9 cellular contexts compared by ENCODE assay signal in the genomic region with DNA sequence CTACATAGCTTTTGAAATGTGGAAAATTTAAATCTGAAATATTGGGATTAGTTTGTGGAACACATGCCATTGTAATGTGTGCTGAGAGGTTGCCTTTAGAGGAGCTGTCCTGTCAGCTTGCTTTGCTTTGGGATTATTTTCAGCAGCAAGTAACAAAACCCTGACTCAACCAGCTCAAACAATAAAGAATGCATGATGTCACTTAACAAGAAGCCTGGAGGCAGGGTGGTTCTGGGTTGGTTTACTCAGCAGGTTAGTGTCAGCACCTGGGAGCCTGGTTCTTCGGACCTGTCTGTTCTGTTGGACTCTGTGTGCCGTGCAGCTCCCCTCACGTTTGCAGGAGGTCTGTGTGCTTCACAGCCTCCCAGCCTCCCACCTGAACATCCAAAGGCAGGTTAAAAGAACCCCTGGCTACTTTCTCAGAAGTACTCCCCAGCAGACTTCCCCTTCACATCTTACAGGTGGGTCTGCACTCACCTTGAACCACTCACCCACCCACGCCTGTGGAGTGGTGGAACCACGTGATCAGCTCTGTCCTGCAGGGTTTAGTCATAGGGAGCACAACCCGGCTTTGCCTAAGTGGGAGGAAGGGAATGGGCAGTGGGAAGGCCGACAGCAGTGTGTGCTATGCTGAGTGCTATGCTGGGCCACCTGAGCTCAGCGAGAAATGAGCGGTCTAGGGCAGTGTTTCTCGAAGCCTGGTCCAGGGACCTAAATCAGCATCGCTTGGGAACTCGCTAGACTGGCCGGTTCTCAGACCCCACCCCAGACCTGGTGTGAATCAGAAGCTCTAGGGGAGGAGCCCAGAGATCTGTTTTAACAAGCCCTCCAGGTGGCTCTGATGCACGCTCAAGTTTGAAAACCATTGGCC. TPM values are rescaled to one million over a fixed set of nuclear protein-coding genes. Genes with fewer than 3 reads are reported as not detected.
A peak's percentile ranks its signal among the peaks of the same experiment; 100 is the strongest.
DNase-seq lines count a peak whose midpoint lies in the region; ATAC-seq and TF ChIP-seq lines count a peak whose summit lies in the region.
"Had no signal": no experiment of that assay in that cellular context is flagged by ENCODE, and none has a peak within 500 bp of the region (broad histone marks: within the 10 kb centered on the region; RNA-seq: fewer than 3 reads in every experiment).

No MANE protein-coding gene starts in this region.

- H3K9ac ChIP-seq in SK-N-SH (0 out of 2 replicates have a peak overlapping the region, but pooled peaks have one; percentile 4), rectal smooth muscle tissue (ENCODE audit: low read length) (no peak overlapping the region)

- H3K36me3 ChIP-seq in SK-N-SH (replicated peaks in 1 of 2; ENCODE audit: control insufficient read depth in 1 of 2, insufficient read depth in 2 of 2, low read length in 1 of 2) (no peaks in the 10 kb centered on the region), rectal smooth muscle tissue (ENCODE audit: control insufficient read depth, insufficient read depth, low read length) (no peaks in the 10 kb centered on the region)
- H3K36me3 ChIP-seq: cardiac muscle cell had no signal

- no peak for TF ChIP-seq CTCF in SK-N-SH (IDR thresholded peaks at IDR 0.05)

- ATAC-seq in activated CD4-positive, alpha-beta T cell treated with anti-CD3 and anti-CD28 coated beads for 36 hours, result peak; percentile 37
- ATAC-seq in esophagus mucosa (peak; percentile 93), HG03039 (IDR thresholded peaks at IDR 0.05; ENCODE audit: unreplicated experiment) (no peak), HG03045 (IDR thresholded peaks at IDR 0.05; ENCODE audit: unreplicated experiment) (no peak), GM21390 (IDR thresholded peaks at IDR 0.05; ENCODE audit: unreplicated experiment) (no peak)

- 77% methylated on average over 6 of the region's 14 CpGs for WGBS in SK-N-SH (ENCODE audit: low lambda C conversion rate)

- H3K4me3 ChIP-seq in SK-N-SH (ENCODE audit: low read depth in 2 of 2, low read length in 1 of 2), result no peak overlapping the region
- no peak overlapping the region for H3K4me3 ChIP-seq in rectal smooth muscle tissue (ENCODE audit: low read length)
- H3K4me3 ChIP-seq: cardiac muscle cell had no signal

- H3K79me2 ChIP-seq in SK-N-SH (ENCODE audit: insufficient read depth), result peaks cover 10% of the 10 kb centered on the region; the same call in 1 of the 2 replicates

- intact Hi-C loops in activated CD4-positive, alpha-beta T cell treated with anti-CD3 and anti-CD28 coated beads for 36 hours (cut with DNase I, micrococcal nuclease), result loop anchor here in 1 of 2 experiments (5.0 kb wide), 1 partner anchor 86 kb away; no protein-coding TSS in a partner anchor

- H3K27me3 ChIP-seq in SK-N-SH (ENCODE audit: insufficient read depth) (no peaks in the 10 kb centered on the region), rectal smooth muscle tissue (ENCODE audit: control insufficient read depth, insufficient read depth, low read length) (no peaks in the 10 kb centered on the region)
- H3K27me3 ChIP-seq: cardiac muscle cell had no signal

- H3K36me3 Mint-ChIP-seq in activated CD4-positive, alpha-beta T cell treated with anti-CD3 and anti-CD28 coated beads for 36 hours (ENCODE audit: low read depth), result peaks cover 21% of the 10 kb centered on the region

- H3K4me1 ChIP-seq in SK-N-SH (ENCODE audit: control insufficient read depth in 1 of 2, insufficient read depth in 2 of 2, low read depth in 1 of 2, low read length in 1 of 2) (peaks cover 0 to 47% of the 10 kb centered on the region in 2 experiments; a peak in 3 of 4 replicates), rectal smooth muscle tissue (ENCODE audit: control insufficient read depth, insufficient read depth, low read length) (peaks cover 28% of the 10 kb centered on the region)

- H3K4me1 Mint-ChIP-seq in activated CD4-positive, alpha-beta T cell treated with anti-CD3 and anti-CD28 coated beads for 36 hours, result peaks cover 78% of the 10 kb centered on the region

- H3K9me2 ChIP-seq in SK-N-SH, result no peaks in the 10 kb centered on the region

- H3K27ac Mint-ChIP-seq in activated CD4-positive, alpha-beta T cell treated with anti-CD3 and anti-CD28 coated beads for 36 hours, result peak overlapping the region; percentile 92

- CTCF ChIA-PET in activated CD4-positive, alpha-beta T cell treated with anti-CD3 and anti-CD28 coated beads for 36 hours (lab: Charles Lee), result interaction anchor here (0.5 to 1.9 kb wide), 15 partner anchors 8 to 727 kb away, joined by 3 to 6 read pairs (median 4); no protein-coding TSS in a partner anchor
- CTCF ChIA-PET in SK-N-SH (lab: Yijun Ruan, JAX), result interaction anchor here (0.6 to 1.6 kb wide), 4 partner anchors 10 to 262 kb away, joined by 3 to 4 read pairs (median 4); no protein-coding TSS in a partner anchor

- POLR2A ChIA-PET in activated CD4-positive, alpha-beta T cell treated with anti-CD3 and anti-CD28 coated beads for 36 hours (lab: Charles Lee), result interaction anchor here (0.5 to 1.2 kb wide), 8 partner anchors 9 to 44 kb away, joined by 3 to 15 read pairs (median 4); no protein-coding TSS in a partner anchor
- POLR2A ChIA-PET in SK-N-SH (lab: Yijun Ruan, JAX), result no interaction called here

- TF ChIP-seq EP300 in SK-N-SH (IDR thresholded peaks at IDR 0.05; ENCODE audit: borderline replicate concordance in 1 of 2, low read depth in 1 of 2, low read length in 1 of 2), result peak in 1 of 2 experiments; percentile 31; a peak in 1 of 4 replicates

- no peaks in the 10 kb centered on the region for H3K27me3 Mint-ChIP-seq in activated CD4-positive, alpha-beta T cell treated with anti-CD3 and anti-CD28 coated beads for 36 hours

- no peaks in the 10 kb centered on the region for H4K20me1 ChIP-seq in SK-N-SH (ENCODE audit: insufficient read depth)

- H3K27ac ChIP-seq in SK-N-SH (ENCODE audit: low read depth in 2 of 2, low read length in 1 of 2) (peak overlapping the region in 1 of 2 experiments; percentile 71; a peak in 2 of 4 replicates), rectal smooth muscle tissue (ENCODE audit: low read depth, low read length) (peak overlapping the region; percentile 61)
- H3K27ac ChIP-seq: cardiac muscle cell had no signal

- H3F3A ChIP-seq in SK-N-SH (replicated peaks; ENCODE audit: insufficient read depth), result peaks cover 11% of the 10 kb centered on the region

- H3K4me2 ChIP-seq in SK-N-SH, result peak overlapping the region; percentile 63

- no peak overlapping the region for H2AFZ ChIP-seq in SK-N-SH (ENCODE audit: low read depth)

- H3K9me3 ChIP-seq in SK-N-SH, result no peaks in the 10 kb centered on the region

- H3K4me3 Mint-ChIP-seq in activated CD4-positive, alpha-beta T cell treated with anti-CD3 and anti-CD28 coated beads for 36 hours, result peak overlapping the region; percentile 57

- DNase-seq in activated CD4-positive, alpha-beta T cell treated with anti-CD3 and anti-CD28 coated beads for 36 hours, result peak; percentile 65
- no peak for DNase-seq in activated CD4-positive, alpha-beta T cell treated with anti-CD3 and anti-CD28 coated beads, Interleukin-2, amount 50 U/mL, for 1 hour
- no peak for DNase-seq in SK-N-SH

- TF ChIP-seq RAD21 in SK-N-SH (IDR thresholded peaks at IDR 0.05; ENCODE audit: low read length), result no peak

- H3K9me3 Mint-ChIP-seq in activated CD4-positive, alpha-beta T cell treated with anti-CD3 and anti-CD28 coated beads for 36 hours (ENCODE audit: low read depth), result no peaks in the 10 kb centered on the region

TF ChIP-seq in SK-N-SH, 30 proteins besides CTCF, POLR2A, EP300 and RAD21 (continues in another document):
- TF ChIP-seq FOXM1 (IDR thresholded peaks at IDR 0.05; ENCODE audit: low read depth) (no peak), YY1 (IDR thresholded peaks at IDR 0.05; ENCODE audit: low read depth) (no peak), NFIC (IDR thresholded peaks at IDR 0.05; ENCODE audit: borderline replicate concordance) (no peak), FOXJ3 (CRISPR knock-in tag; IDR thresholded peaks at IDR 0.05) (no peak), POLR2AphosphoS5 (IDR thresholded peaks at IDR 0.05; ENCODE audit: low read depth, low read length) (no peak), TAF1 (IDR thresholded peaks at IDR 0.05; ENCODE audit: borderline replicate concordance, low read depth, low read length) (no peak), SMC3 (IDR thresholded peaks at IDR 0.05; ENCODE audit: low read depth, low read length) (no peak), TEAD4 (IDR thresholded peaks at IDR 0.05; ENCODE audit: borderline replicate concordance, insufficient read depth) (no peak), RCOR1 (IDR thresholded peaks at IDR 0.05; ENCODE audit: low read length) (no peak), JUND (IDR thresholded peaks at IDR 0.05) (peak; percentile 69), EZH2phosphoT487 (IDR thresholded peaks at IDR 0.05; ENCODE audit: borderline replicate concordance, low read depth) (no peak), MEF2A (IDR thresholded peaks at IDR 0.05; ENCODE audit: borderline replicate concordance, low read depth) (no peak), NRF1 (IDR thresholded peaks at IDR 0.05; ENCODE audit: low read depth, low read length) (no peak), CHD2 (IDR thresholded peaks at IDR 0.05; ENCODE audit: low read length, partially characterized antibody) (no peak)
- TF ChIP-seq, protein P1, sequence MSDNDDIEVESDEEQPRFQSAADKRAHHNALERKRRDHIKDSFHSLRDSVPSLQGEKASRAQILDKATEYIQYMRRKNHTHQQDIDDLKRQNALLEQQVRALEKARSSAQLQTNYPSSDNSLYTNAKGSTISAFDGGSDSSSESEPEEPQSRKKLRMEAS (IDR thresholded peaks at IDR 0.05; ENCODE audit: low read depth), result 0 out of 2 replicates have a peak, but pooled peaks have one; percentile 33
- TF ChIP-seq, protein P2, sequence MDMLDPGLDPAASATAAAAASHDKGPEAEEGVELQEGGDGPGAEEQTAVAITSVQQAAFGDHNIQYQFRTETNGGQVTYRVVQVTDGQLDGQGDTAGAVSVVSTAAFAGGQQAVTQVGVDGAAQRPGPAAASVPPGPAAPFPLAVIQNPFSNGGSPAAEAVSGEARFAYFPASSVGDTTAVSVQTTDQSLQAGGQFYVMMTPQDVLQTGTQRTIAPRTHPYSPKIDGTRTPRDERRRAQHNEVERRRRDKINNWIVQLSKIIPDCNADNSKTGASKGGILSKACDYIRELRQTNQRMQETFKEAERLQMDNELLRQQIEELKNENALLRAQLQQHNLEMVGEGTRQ (IDR thresholded peaks at IDR 0.05; ENCODE audit: borderline replicate concordance, low read depth, low read length), result no peak

RNA-seq across cellular contexts. Expression of a gene that starts 20.4 kb away (rescaled TPM):
- total RNA-seq in activated CD4-positive, alpha-beta T cell treated with anti-CD3 and anti-CD28 coated beads for 36 hours, result 10 to 100 TPM; 45.8 to 45.9 TPM
- polyA plus RNA-seq in SK-N-SH (2012; rRNA removed), result 6.2 and 6.8 TPM in 2 replicates
- 4.6 and 4.9 TPM in 2 replicates for polyA plus RNA-seq in SK-N-SH (2012; cell fraction: cytosol; rRNA removed)
- polyA plus RNA-seq in SK-N-SH (2012; cell fraction: nucleus; rRNA removed), result 15.8 and 17.0 TPM in 2 replicates
- 14.7 TPM for total RNA-seq in esophagus mucosa

Comparison
In these comparisons a context has a peak if more than half of its experiments do, and no peak if none do; other contexts are left out.
1. ATAC-seq: peak in activated CD4-positive, alpha-beta T cell treated with anti-CD3 and anti-CD28 coated beads for 36 hours (single experiment) and esophagus mucosa (single experiment); none in HG03039 (single experiment), HG03045 (single experiment) and GM21390 (single experiment).